In the genomic region with DNA sequence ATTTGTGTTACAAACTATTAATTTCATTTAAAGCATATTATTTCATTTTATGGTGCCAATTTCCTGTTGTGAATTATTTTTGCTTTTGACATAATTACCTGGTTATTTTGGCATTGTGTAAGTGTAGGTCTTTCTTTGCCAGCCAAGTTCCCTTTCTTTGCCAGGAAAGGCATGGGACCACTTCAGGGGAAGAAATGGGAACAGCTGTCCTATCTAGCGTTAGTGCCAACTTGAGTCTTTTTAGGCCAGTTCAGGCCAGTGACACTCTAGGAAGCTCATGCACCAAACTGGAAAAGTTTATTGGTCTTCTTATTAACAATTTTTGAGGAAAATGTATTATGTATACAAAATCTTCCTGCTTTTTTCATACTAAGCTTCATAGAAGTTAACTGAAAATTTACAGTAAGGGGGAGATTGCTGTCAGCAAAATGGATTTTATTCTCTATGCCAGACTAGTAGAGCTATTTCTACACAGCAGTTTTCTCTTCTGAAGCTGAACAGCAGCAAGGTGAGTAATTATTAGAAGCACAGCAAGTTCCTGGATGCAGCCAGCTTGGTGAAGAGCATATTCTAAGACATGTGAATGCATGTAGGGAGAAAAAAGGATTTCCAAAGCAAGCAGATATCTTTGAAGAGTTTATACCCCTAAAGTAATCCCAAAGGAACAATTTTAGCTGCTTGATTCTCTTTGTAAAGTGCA, we compare ENCODE assay signal across 21 cellular contexts.
DNase-seq lines count a peak whose midpoint lies in the region; ATAC-seq and TF ChIP-seq lines count a peak whose summit lies in the region.
"Had no signal": no experiment of that assay in that cellular context is flagged by ENCODE, and none has a peak within 500 bp of the region (broad histone marks: within the 10 kb centered on the region; RNA-seq: fewer than 3 reads in every experiment).

No MANE protein-coding gene starts in this region.

- in situ Hi-C loops in transverse colon (cut with MboI; ENCODE audit: low pct_ligation_motif_present in 1 of 4, low pct_unique_long_range_greater_than_20kb in 1 of 4, low sequenced_read_pairs in 3 of 4) = no loop called here

- peak; percentile 84 for ATAC-seq in left ventricle myocardium superior
- ATAC-seq in Right ventricle myocardium inferior = no peak
- ATAC-seq in HG02840 (IDR thresholded peaks at IDR 0.05; ENCODE audit: low FRiP score, unreplicated experiment) = no peak
- ATAC-seq: A549, HCT116, HepG2 had no signal

- no peaks in the 10 kb centered on the region for H3K36me3 ChIP-seq in transverse colon

- TF ChIP-seq POLR2A in transverse colon (IDR thresholded peaks at IDR 0.05) = no peak

- H3K4me3 ChIP-seq in transverse colon = no peak overlapping the region
- H3K4me3 ChIP-seq: A549 had no signal

- H3K27ac ChIP-seq in transverse colon = no peak overlapping the region
- H3K27ac ChIP-seq: 22Rv1, A549, C4-2B had no signal

- H3K27me3 ChIP-seq in transverse colon = no peaks in the 10 kb centered on the region

- intact Hi-C loops in left ventricle myocardium superior (cut with micrococcal nuclease) (no loop called here), Right ventricle myocardium inferior (cut with DNase I) (no loop called here), transverse colon (cut with DNase I; ENCODE audit: low total_unique reads) (no loop called here)

- TF ChIP-seq CTCF in transverse colon (IDR thresholded peaks at IDR 0.05) = no peak

- WGBS in transverse colon (ENCODE audit: low coverage in 1 of 2), 2 donors = 67 to 86% methylated on average over 1 of the region's 1 CpG

- H3K4me1 ChIP-seq in transverse colon = no peaks in the 10 kb centered on the region
- H3K4me1 ChIP-seq: A549, Caco-2 had no signal

- DNase-seq in DMS 273 (lab: John Stamatoyannopoulos, UW; ENCODE audit: unreplicated experiment) = peak; percentile 1
- no peak for DNase-seq in DMS 273 treated with DMSO at 0.1 percent for 48 hours (lab: John Stamatoyannopoulos, UW)
- no peak for DNase-seq in left ventricle myocardium superior
- no peak for DNase-seq in Right ventricle myocardium inferior (ENCODE audit: missing footprints)
- peak; percentile 4 for DNase-seq in cerebellar cortex (ENCODE audit: low spot score)
- no peak for DNase-seq in transverse colon
- DNase-seq: AML-193; Caco-2; CD4-positive, alpha-beta T cell; DND-41; EL; GOT3; H7; HFFc6; KBM-7 had no signal

- no peak for TF ChIP-seq EP300 in transverse colon (IDR thresholded peaks at IDR 0.05; ENCODE audit: low read depth)

- H3K9me3 ChIP-seq in transverse colon = peaks cover 0 to 7% of the 10 kb centered on the region in 2 donors
- H3K9me3 ChIP-seq: A549, Caco-2 had no signal

Comparison
In these comparisons a context has a peak if more than half of its experiments do, and no peak if none do; other contexts are left out.
1. DNase-seq: peak in DMS 273 (single experiment) and cerebellar cortex (single experiment); none in DMS 273 treated with DMSO at 0.1 percent for 48 hours (single experiment), left ventricle myocardium superior (single experiment), Right ventricle myocardium inferior (single experiment) and transverse colon (single experiment).